In genomic region chr17:82098939-82099765, GRCh38 we compare ENCODE assay signal across 2 cellular contexts.
TF ChIP-seq lines count a peak whose summit lies in the region.

No MANE protein-coding gene starts in this region.

TF ChIP-seq in K562, 482 proteins besides CTCF, POLR2A, EP300 and RAD21 (continued from another document and continues in another):
- no peak for TF ChIP-seq SMARCC2 (IDR thresholded peaks at IDR 0.05; ENCODE audit: low read depth)
- peak; percentile 60; the same call in 1 of the 2 replicates for TF ChIP-seq NR3C1 (CRISPR knock-in tag; IDR thresholded peaks at IDR 0.05)
- no peak for TF ChIP-seq ZNF830 (CRISPR knock-in tag; IDR thresholded peaks at IDR 0.05)
- peak; percentile 92 for TF ChIP-seq MYC (IDR thresholded peaks at IDR 0.05; ENCODE audit: low read depth, low read length)
- TF ChIP-seq MYC (CRISPR knock-in tag; IDR thresholded peaks at IDR 0.05; ENCODE audit: borderline replicate concordance, low read depth): peak; percentile 94; the same call in 1 of the 2 replicates
- no peak for TF ChIP-seq RREB1 (CRISPR knock-in tag; IDR thresholded peaks at IDR 0.05)
- no peak for TF ChIP-seq SRSF1 (IDR thresholded peaks at IDR 0.05; ENCODE audit: low read depth, low read length)
- no peak for TF ChIP-seq SNAPC5 (CRISPR knock-in tag; IDR thresholded peaks at IDR 0.05)
- no peak for TF ChIP-seq ZFP36 (IDR thresholded peaks at IDR 0.05; ENCODE audit: low read depth, low read length, partially characterized antibody)
- no peak for TF ChIP-seq PATZ1 (CRISPR knock-in tag; IDR thresholded peaks at IDR 0.05; ENCODE audit: borderline replicate concordance)
- TF ChIP-seq NR2F6 (CRISPR knock-in tag; IDR thresholded peaks at IDR 0.05): no peak
- no peak for TF ChIP-seq CBFB (CRISPR knock-in tag; IDR thresholded peaks at IDR 0.05)
- TF ChIP-seq HOXB6 (CRISPR knock-in tag; IDR thresholded peaks at IDR 0.05; ENCODE audit: borderline replicate concordance): no peak
- TF ChIP-seq NCOR1 (IDR thresholded peaks at IDR 0.05): peak; percentile 64
- TF ChIP-seq FOSL1 (tag; conservative IDR thresholded peaks at IDR 0.05): no peak
- TF ChIP-seq AFF1 (IDR thresholded peaks at IDR 0.05; ENCODE audit: low read depth in 1 of 2, partially characterized antibody in 2 of 2): no peak
- no peak for TF ChIP-seq NCOA2 (IDR thresholded peaks at IDR 0.05; ENCODE audit: partially characterized antibody in 2 of 2)

TF ChIP-seq in HepG2, 621 proteins besides CTCF, POLR2A, EP300 and RAD21 (continued from another document and continues in another):
- TF ChIP-seq AHDC1 (CRISPR knock-in tag; IDR thresholded peaks at IDR 0.05; ENCODE audit: borderline replicate concordance): no peak
- TF ChIP-seq HNRNPL (IDR thresholded peaks at IDR 0.05; ENCODE audit: low read depth, low read length): peak; percentile 53; the same call in 1 of the 2 replicates
- 0 out of 2 replicates have a peak, but pooled peaks have one; percentile 33 for TF ChIP-seq FOXC1 (CRISPR knock-in tag; IDR thresholded peaks at IDR 0.05; ENCODE audit: borderline replicate concordance)
- TF ChIP-seq ZNF382 (CRISPR knock-in tag; IDR thresholded peaks at IDR 0.05; ENCODE audit: borderline replicate concordance): no peak
- TF ChIP-seq ZNF562 (CRISPR knock-in tag; IDR thresholded peaks at IDR 0.05; ENCODE audit: borderline replicate concordance): no peak
- TF ChIP-seq IKZF1 (IDR thresholded peaks at IDR 0.05): no peak
- TF ChIP-seq GFI1 (CRISPR knock-in tag; IDR thresholded peaks at IDR 0.05; ENCODE audit: borderline replicate concordance): no peak
- no peak for TF ChIP-seq ZBTB46 (CRISPR knock-in tag; IDR thresholded peaks at IDR 0.05; ENCODE audit: borderline replicate concordance)
- TF ChIP-seq SNAPC2 (CRISPR knock-in tag; IDR thresholded peaks at IDR 0.05): no peak
- no peak for TF ChIP-seq ATF4 (CRISPR knock-in tag; IDR thresholded peaks at IDR 0.05)
- no peak for TF ChIP-seq KLF13 (CRISPR knock-in tag; IDR thresholded peaks at IDR 0.05)
- no peak for TF ChIP-seq ZSCAN29 (CRISPR knock-in tag; conservative IDR thresholded peaks at IDR 0.05)
- TF ChIP-seq ARID2 (CRISPR knock-in tag; IDR thresholded peaks at IDR 0.05; ENCODE audit: borderline replicate concordance): 0 out of 2 replicates have a peak, but pooled peaks have one; percentile 38
- peak; percentile 49 for TF ChIP-seq PHF8 (CRISPR knock-in tag; IDR thresholded peaks at IDR 0.05)
- no peak for TF ChIP-seq ZUFSP (CRISPR knock-in tag; IDR thresholded peaks at IDR 0.05; ENCODE audit: borderline replicate concordance)
- TF ChIP-seq POLR2AphosphoS5 (IDR thresholded peaks at IDR 0.05; ENCODE audit: low read depth, low read length): no peak
- no peak for TF ChIP-seq CENPBD1 (CRISPR knock-in tag; IDR thresholded peaks at IDR 0.05; ENCODE audit: borderline replicate concordance, low read depth)
- TF ChIP-seq ZNF260 (CRISPR knock-in tag; IDR thresholded peaks at IDR 0.05; ENCODE audit: borderline replicate concordance, low read depth): no peak
- TF ChIP-seq USF2 (IDR thresholded peaks at IDR 0.05; ENCODE audit: low read depth, low read length): no peak
- no peak for TF ChIP-seq USF2 (CRISPR knock-in tag; IDR thresholded peaks at IDR 0.05; ENCODE audit: borderline replicate concordance)
- TF ChIP-seq ZNF281 (CRISPR knock-in tag; IDR thresholded peaks at IDR 0.05; ENCODE audit: borderline replicate concordance): no peak
- TF ChIP-seq MEF2D (CRISPR knock-in tag; IDR thresholded peaks at IDR 0.05): no peak
- peak; percentile 60 for TF ChIP-seq ZNF142 (CRISPR knock-in tag; IDR thresholded peaks at IDR 0.05)
- TF ChIP-seq MXD4 (CRISPR knock-in tag; IDR thresholded peaks at IDR 0.05): no peak; the same call in 1 of the 2 replicates
- 0 out of 2 replicates have a peak, but pooled peaks have one; percentile 54 for TF ChIP-seq NFIB (CRISPR knock-in tag; IDR thresholded peaks at IDR 0.05; ENCODE audit: borderline replicate concordance)
- TF ChIP-seq ZNF234 (CRISPR knock-in tag; conservative IDR thresholded peaks at IDR 0.05): no peak
- TF ChIP-seq ZNF451 (CRISPR knock-in tag; IDR thresholded peaks at IDR 0.05): no peak
- TF ChIP-seq ZNF274 (CRISPR knock-in tag; IDR thresholded peaks at IDR 0.05): peak; percentile 79
